In genomic region chr11:10550988-10551657, GRCh38 we compare ENCODE assay signal across 24 cellular contexts. TPM values are rescaled to one million over a fixed set of nuclear protein-coding genes. Genes with fewer than 3 reads are reported as not detected.
"Had no signal": no experiment of that assay in that cellular context is flagged by ENCODE, and none has a peak within 500 bp of the region (broad histone marks: within the 10 kb centered on the region; RNA-seq: fewer than 3 reads in every experiment).

No MANE protein-coding gene starts in this region.

- ATAC-seq: activated CD8-positive, alpha-beta memory T cell treated with anti-CD3 and anti-CD28 coated beads, Interleukin-2, amount 10 ng/mL, durations not matched to agents 7 days and 5 days; activated T-helper 17 cell treated with anti-CD3 and anti-CD28 coated beads, Interleukin-2, amount 50 U/mL, for 72 hours; gastroesophageal sphincter; heart left ventricle; left lung; WTC11 had no signal

- H3K4me1 Mint-ChIP-seq: activated CD4-positive, alpha-beta memory T cell treated with anti-CD3 and anti-CD28 coated beads, Interleukin-2, amount 10 ng/mL, durations not matched to agents 7 days and 5 days; activated CD8-positive, alpha-beta memory T cell treated with anti-CD3 and anti-CD28 coated beads, Interleukin-2, amount 10 ng/mL, durations not matched to agents 7 days and 5 days; activated naive CD8-positive, alpha-beta T cell treated with anti-CD3 and anti-CD28 coated beads, Interleukin-2, amount 10 ng/mL, durations not matched to agents 7 days and 5 days; activated T-helper 17 cell treated with anti-CD3 and anti-CD28 coated beads, Interleukin-2, amount 50 U/mL, for 72 hours; brain; central memory CD8-positive, alpha-beta T cell; endodermal cell; neural crest cell; stimulated activated effector memory CD8-positive, alpha-beta T cell treated with anti-CD3 and anti-CD28 coated beads, Interleukin-12 subunit alpha, Interleukin-12 subunit beta, amount 100 ng/mL, for 72 hours had no signal

- H3K4me3 ChIP-seq: colonic mucosa, gastroesophageal sphincter, heart left ventricle, left lung, testis had no signal

- H3K27me3 Mint-ChIP-seq: naive B cell had no signal

- H3K27me3 ChIP-seq: colonic mucosa, gastroesophageal sphincter, heart left ventricle, left lung, testis had no signal

- H3K36me3 Mint-ChIP-seq: activated CD8-positive, alpha-beta memory T cell treated with anti-CD3 and anti-CD28 coated beads, Interleukin-2, amount 10 ng/mL, durations not matched to agents 7 days and 5 days; activated naive CD8-positive, alpha-beta T cell treated with anti-CD3 and anti-CD28 coated beads, Interleukin-2, amount 10 ng/mL, durations not matched to agents 7 days and 5 days; brain; stimulated activated effector memory CD8-positive, alpha-beta T cell treated with anti-CD3 and anti-CD28 coated beads, Interleukin-12 subunit alpha, Interleukin-12 subunit beta, amount 100 ng/mL, for 72 hours; type B pancreatic cell had no signal

- DNase-seq: activated CD4-positive, alpha-beta memory T cell treated with anti-CD3 and anti-CD28 coated beads, Interleukin-2, amount 10 ng/mL, durations not matched to agents 7 days and 5 days; activated CD4-positive, alpha-beta T cell treated with anti-CD3 and anti-CD28 coated beads for 4 hours; activated CD8-positive, alpha-beta memory T cell treated with anti-CD3 and anti-CD28 coated beads, Interleukin-2, amount 10 ng/mL, durations not matched to agents 7 days and 5 days; activated naive CD4-positive, alpha-beta T cell; activated naive CD8-positive, alpha-beta T cell treated with anti-CD3 and anti-CD28 coated beads, Interleukin-2, amount 10 ng/mL, durations not matched to agents 7 days and 5 days; activated T-cell treated with anti-CD3 and anti-CD28 coated beads, Interleukin-2, amount 50 U/mL, for 1 hour; colonic mucosa; endodermal cell; heart left ventricle; left lung; naive B cell; stimulated activated CD4-positive, alpha-beta T cell treated with anti-CD3 and anti-CD28 coated beads, Interleukin-4, amount 100 ng/mL, for 24 hours; testis had no signal

- H3K4me3 Mint-ChIP-seq: activated CD4-positive, alpha-beta memory T cell treated with anti-CD3 and anti-CD28 coated beads, Interleukin-2, amount 10 ng/mL, durations not matched to agents 7 days and 5 days; activated CD8-positive, alpha-beta memory T cell treated with anti-CD3 and anti-CD28 coated beads, Interleukin-2, amount 10 ng/mL, durations not matched to agents 7 days and 5 days; activated naive CD8-positive, alpha-beta T cell treated with anti-CD3 and anti-CD28 coated beads, Interleukin-2, amount 10 ng/mL, durations not matched to agents 7 days and 5 days; activated T-helper 17 cell treated with anti-CD3 and anti-CD28 coated beads, Interleukin-2, amount 50 U/mL, for 72 hours; brain; central memory CD8-positive, alpha-beta T cell; endodermal cell; naive B cell; neural crest cell; stimulated activated effector memory CD8-positive, alpha-beta T cell treated with anti-CD3 and anti-CD28 coated beads, Interleukin-12 subunit alpha, Interleukin-12 subunit beta, amount 100 ng/mL, for 72 hours; type B pancreatic cell; WTC11 had no signal

- H3K9me3 ChIP-seq: colonic mucosa, gastroesophageal sphincter, testis had no signal

- H3K36me3 ChIP-seq: colonic mucosa, gastroesophageal sphincter, heart left ventricle, left lung had no signal

- H3K4me1 ChIP-seq: colonic mucosa, gastroesophageal sphincter, heart left ventricle, left lung, testis had no signal

- H3K9me3 Mint-ChIP-seq: activated CD4-positive, alpha-beta memory T cell treated with anti-CD3 and anti-CD28 coated beads, Interleukin-2, amount 10 ng/mL, durations not matched to agents 7 days and 5 days; central memory CD8-positive, alpha-beta T cell; stimulated activated effector memory CD8-positive, alpha-beta T cell treated with anti-CD3 and anti-CD28 coated beads, Interleukin-12 subunit alpha, Interleukin-12 subunit beta, amount 100 ng/mL, for 72 hours; type B pancreatic cell had no signal

- H3K27ac ChIP-seq: colonic mucosa, gastroesophageal sphincter, heart left ventricle, left lung, testis had no signal

- H3K27ac Mint-ChIP-seq: activated CD4-positive, alpha-beta memory T cell treated with anti-CD3 and anti-CD28 coated beads, Interleukin-2, amount 10 ng/mL, durations not matched to agents 7 days and 5 days; activated CD8-positive, alpha-beta memory T cell treated with anti-CD3 and anti-CD28 coated beads, Interleukin-2, amount 10 ng/mL, durations not matched to agents 7 days and 5 days; activated naive CD8-positive, alpha-beta T cell treated with anti-CD3 and anti-CD28 coated beads, Interleukin-2, amount 10 ng/mL, durations not matched to agents 7 days and 5 days; activated T-helper 17 cell treated with anti-CD3 and anti-CD28 coated beads, Interleukin-2, amount 50 U/mL, for 72 hours; brain; endodermal cell; progenitor cell of endocrine pancreas; stimulated activated effector memory CD8-positive, alpha-beta T cell treated with anti-CD3 and anti-CD28 coated beads, Interleukin-12 subunit alpha, Interleukin-12 subunit beta, amount 100 ng/mL, for 72 hours; type B pancreatic cell; WTC11 had no signal

RNA-seq across cellular contexts. Expression of gene LYVE1, which starts 17.3 kb away (rescaled TPM):
- total RNA-seq: activated CD4-positive, alpha-beta memory T cell treated with anti-CD3 and anti-CD28 coated beads, Interleukin-2, amount 10 ng/mL, durations not matched to agents 7 days and 5 days; activated CD8-positive, alpha-beta memory T cell treated with anti-CD3 and anti-CD28 coated beads, Interleukin-2, amount 10 ng/mL, durations not matched to agents 7 days and 5 days; activated naive CD8-positive, alpha-beta T cell treated with anti-CD3 and anti-CD28 coated beads, Interleukin-2, amount 10 ng/mL, durations not matched to agents 7 days and 5 days; activated T-helper 17 cell treated with anti-CD3 and anti-CD28 coated beads, Interleukin-2, amount 50 U/mL, for 72 hours; endodermal cell; kidney epithelial cell; progenitor cell of endocrine pancreas; T-helper 2 cell treated with Interferon-gamma antibody and Interleukin-4, amounts not matched to agents 100 ng/mL and 5 ng/mL, for 36 hours had no signal
